In genomic region chr6:7073810-7074525, GRCh38 we compare ENCODE assay signal across 9 cellular contexts. TPM values are rescaled to one million over a fixed set of nuclear protein-coding genes. Genes with fewer than 3 reads are reported as not detected.
DNase-seq lines count a peak whose midpoint lies in the region; ATAC-seq, FAIRE-seq and TF ChIP-seq lines count a peak whose summit lies in the region.
"Had no signal": no experiment of that assay in that cellular context is flagged by ENCODE, and none has a peak within 500 bp of the region (broad histone marks: within the 10 kb centered on the region; RNA-seq: fewer than 3 reads in every experiment).

No MANE protein-coding gene starts in this region.

- no peaks in the 10 kb centered on the region for H3K27me3 ChIP-seq in right atrium auricular region

- FAIRE-seq in HTR-8/SVneo (lab: Jason Lieb, UNC): no peak
- FAIRE-seq: A549 had no signal

- H3K27ac ChIP-seq in right atrium auricular region: no peak overlapping the region
- H3K27ac ChIP-seq: A549 had no signal

- no peaks in the 10 kb centered on the region for H3K9me3 ChIP-seq in right atrium auricular region
- H3K9me3 ChIP-seq: A549 had no signal

- TF ChIP-seq CTCF in right atrium auricular region (IDR thresholded peaks at IDR 0.05): no peak

- no peaks in the 10 kb centered on the region for H3K36me3 ChIP-seq in right atrium auricular region

- no peaks in the 10 kb centered on the region for H3K36me3 Mint-ChIP-seq in activated T-cell treated with anti-CD3 and anti-CD28 coated beads, Interleukin-2, amount 50 U/mL, for 72 hours (ENCODE audit: insufficient read depth in 2 of 2)

- ATAC-seq in Right ventricle myocardium inferior (peak; percentile 50), HG03457 (IDR thresholded peaks at IDR 0.05; ENCODE audit: unreplicated experiment) (peak; percentile 90)
- ATAC-seq in activated T-cell treated with anti-CD3 and anti-CD28 coated beads, Interleukin-2, amount 50 U/mL, for 72 hours (replicated peaks in 1 of 2): peak; percentile 99 to 100
- ATAC-seq: A549 had no signal

- peaks cover 24% of the 10 kb centered on the region for H3K4me1 Mint-ChIP-seq in activated T-cell treated with anti-CD3 and anti-CD28 coated beads, Interleukin-2, amount 50 U/mL, for 72 hours (ENCODE audit: low read depth)

- intact Hi-C loops in Right ventricle myocardium inferior (cut with DNase I): no loop called here

- DNase-seq in Right ventricle myocardium inferior (ENCODE audit: missing footprints) (peak; percentile 82), right atrium auricular region (ENCODE audit: low spot score) (no peak), pons (ENCODE audit: low spot score) (peak; percentile 74), NCI-H526 (lab: John Stamatoyannopoulos, UW) (no peak), HTR-8/SVneo (ENCODE audit: insufficient read length, low spot score) (no peak), islet precursor cell (no peak)
- DNase-seq in activated T-cell treated with anti-CD3 and anti-CD28 coated beads, Interleukin-2, amount 50 U/mL, for 72 hours: peak; percentile 75 to 83

- peak overlapping the region; percentile 7 for H3K27ac Mint-ChIP-seq in activated T-cell treated with anti-CD3 and anti-CD28 coated beads, Interleukin-2, amount 50 U/mL, for 72 hours

- H3K4me3 Mint-ChIP-seq in activated T-cell treated with anti-CD3 and anti-CD28 coated beads, Interleukin-2, amount 50 U/mL, for 72 hours: peak overlapping the region; percentile 11 to 41

- H3K9me3 Mint-ChIP-seq in activated T-cell treated with anti-CD3 and anti-CD28 coated beads, Interleukin-2, amount 50 U/mL, for 72 hours: no peaks in the 10 kb centered on the region

- H3K4me3 ChIP-seq in right atrium auricular region: no peak overlapping the region
- H3K4me3 ChIP-seq: A549 had no signal

- peaks cover 55% of the 10 kb centered on the region for H3K27me3 Mint-ChIP-seq in activated T-cell treated with anti-CD3 and anti-CD28 coated beads, Interleukin-2, amount 50 U/mL, for 72 hours (ENCODE audit: low read depth)

- no peaks in the 10 kb centered on the region for H3K4me1 ChIP-seq in right atrium auricular region
- H3K4me1 ChIP-seq: A549 had no signal

RNA-seq across cellular contexts. Expression of gene RREB1, which starts 33.8 kb away (rescaled TPM):
- total RNA-seq in Right ventricle myocardium inferior (34.2 TPM), right atrium auricular region (10 to 100 TPM; 25.5 to 30.3 TPM)
- total RNA-seq in activated T-cell treated with anti-CD3 and anti-CD28 coated beads, Interleukin-2, amount 50 U/mL, for 72 hours: 10 to 100 TPM; 16.0 to 16.4 TPM

Comparison
In these comparisons a context has a peak if more than half of its experiments do, and no peak if none do; other contexts are left out.
1. DNase-seq: peak in Right ventricle myocardium inferior (single experiment), activated T-cell treated with anti-CD3 and anti-CD28 coated beads, Interleukin-2, amount 50 U/mL, for 72 hours (2 of 2) and pons (single experiment); none in right atrium auricular region (single experiment), NCI-H526 (0 of 2), HTR-8/SVneo (single experiment) and islet precursor cell (single experiment).
2. Peak in every context shown above with its lines, with median percentiles within 50 percentile points of each other: ATAC-seq.